In genomic region chr6:14950103-14950969, GRCh38 we compare ENCODE assay signal across 28 cellular contexts.
"Had no signal": no experiment of that assay in that cellular context is flagged by ENCODE, and none has a peak within 500 bp of the region (broad histone marks: within the 10 kb centered on the region; RNA-seq: fewer than 3 reads in every experiment).

No MANE protein-coding gene starts in this region.

- H3K27me3 Mint-ChIP-seq: activated CD4-positive, alpha-beta T cell treated with anti-CD3 and anti-CD28 coated beads, Interleukin-2, amount 10 ng/mL, durations not matched to agents 24 days and 14 days; activated naive CD8-positive, alpha-beta T cell treated with anti-CD3 and anti-CD28 coated beads, Interleukin-2, amount 10 ng/mL, durations not matched to agents 7 days and 5 days; T-cell had no signal

- H3K27ac Mint-ChIP-seq: activated CD4-positive, alpha-beta memory T cell treated with anti-CD3 and anti-CD28 coated beads for 36 hours; activated CD4-positive, alpha-beta T cell treated with anti-CD3 and anti-CD28 coated beads, Interleukin-2, amount 10 ng/mL, durations not matched to agents 24 days and 14 days; activated naive CD4-positive, alpha-beta T cell treated with anti-CD3 and anti-CD28 coated beads for 36 hours; activated naive CD8-positive, alpha-beta T cell treated with anti-CD3 and anti-CD28 coated beads, Interleukin-2, amount 10 ng/mL, durations not matched to agents 7 days and 5 days; activated T-helper 1 cell treated with anti-CD3 and anti-CD28 coated beads, Interleukin-12 subunit alpha, Interleukin-12 subunit beta, Interleukin-2, Interleukin-4 antibody, amounts not matched to agents 30 ng/mL and 10 ng/mL and 1 ng/mL, durations not matched to agents 14 hours and 24 hours and 36 hours; endodermal cell; nephron; progenitor cell of endocrine pancreas; T-cell; T-helper 2 cell treated with Interferon-gamma antibody and Interleukin-4, amounts not matched to agents 5 μg/mL and 100 μg/mL, for 36 hours had no signal

- DNase-seq: activated CD4-positive, alpha-beta memory T cell treated with anti-CD3 and anti-CD28 coated beads for 36 hours; activated CD4-positive, alpha-beta T cell treated with anti-CD3 and anti-CD28 coated beads, Interleukin-2, amount 10 ng/mL, durations not matched to agents 24 days and 14 days; activated CD4-positive, CD25-positive, alpha-beta regulatory T cell treated with anti-CD3 and anti-CD28 coated beads, Interleukin-2, amount 50 U/mL, for 72 hours; activated CD8-positive, alpha-beta memory T cell treated with anti-CD3 and anti-CD28 coated beads, Interleukin-2, amount 50 U/mL, for 4 hours; activated effector memory CD4-positive, alpha-beta T cell treated with anti-CD3 and anti-CD28 coated beads, Interleukin-2, amount 50 U/mL, for 16 hours; activated naive CD4-positive, alpha-beta T cell treated with anti-CD3 and anti-CD28 coated beads for 36 hours; activated naive CD8-positive, alpha-beta T cell treated with anti-CD3 and anti-CD28 coated beads, Interleukin-2, amount 10 ng/mL, durations not matched to agents 7 days and 5 days; activated T-cell treated with anti-CD3 and anti-CD28 coated beads, Interleukin-2, amount 50 U/mL, for 1 hour; amniotic stem cell; brain microvascular endothelial cell; endodermal cell; hippocampal formation; left cardiac atrium; left ventricle myocardium superior; ovary; right lobe of liver; stimulated activated CD4-positive, alpha-beta T cell treated with anti-CD3 and anti-CD28 coated beads, Interleukin-2, amount 100 ng/mL, for 48 hours; stimulated activated naive CD8-positive, alpha-beta T cell treated with anti-CD3 and anti-CD28 coated beads, Interleukin-15, Interleukin-2, amounts not matched to agents 100 U/mL and 50 U/mL, for 24 hours; T-cell; testis; transverse colon had no signal

- H3K4me3 Mint-ChIP-seq: activated CD4-positive, alpha-beta memory T cell treated with anti-CD3 and anti-CD28 coated beads for 36 hours; activated CD4-positive, alpha-beta T cell treated with anti-CD3 and anti-CD28 coated beads, Interleukin-2, amount 10 ng/mL, durations not matched to agents 24 days and 14 days; activated naive CD4-positive, alpha-beta T cell treated with anti-CD3 and anti-CD28 coated beads for 36 hours; activated naive CD8-positive, alpha-beta T cell treated with anti-CD3 and anti-CD28 coated beads, Interleukin-2, amount 10 ng/mL, durations not matched to agents 7 days and 5 days; activated T-helper 1 cell treated with anti-CD3 and anti-CD28 coated beads, Interleukin-12 subunit alpha, Interleukin-12 subunit beta, Interleukin-2, Interleukin-4 antibody, amounts not matched to agents 30 ng/mL and 10 ng/mL and 1 ng/mL, durations not matched to agents 14 hours and 24 hours and 36 hours; endodermal cell; nephron; T-cell; T-helper 2 cell treated with Interferon-gamma antibody and Interleukin-4, amounts not matched to agents 5 μg/mL and 100 μg/mL, for 36 hours had no signal

- H3K4me1 Mint-ChIP-seq: activated CD4-positive, alpha-beta T cell treated with anti-CD3 and anti-CD28 coated beads, Interleukin-2, amount 10 ng/mL, durations not matched to agents 24 days and 14 days; activated naive CD8-positive, alpha-beta T cell treated with anti-CD3 and anti-CD28 coated beads, Interleukin-2, amount 10 ng/mL, durations not matched to agents 7 days and 5 days; T-cell had no signal

- H3K36me3 Mint-ChIP-seq: activated CD4-positive, alpha-beta memory T cell treated with anti-CD3 and anti-CD28 coated beads for 36 hours; T-cell had no signal

- FAIRE-seq: astrocyte, frontal cortex, keratinocyte had no signal
